In genomic region chr6:7088076-7088742, GRCh38 we compare ENCODE assay signal across 16 cellular contexts. TPM values are rescaled to one million over a fixed set of nuclear protein-coding genes. Genes with fewer than 3 reads are reported as not detected.
DNase-seq lines count a peak whose midpoint lies in the region; ATAC-seq and TF ChIP-seq lines count a peak whose summit lies in the region.
"Had no signal": no experiment of that assay in that cellular context is flagged by ENCODE, and none has a peak within 500 bp of the region (broad histone marks: within the 10 kb centered on the region; RNA-seq: fewer than 3 reads in every experiment).

No MANE protein-coding gene starts in this region.

- no peak overlapping the region for H2BK5ac ChIP-seq in H9 (ENCODE audit: insufficient read length, low read length)

- no peak overlapping the region for H2AFZ ChIP-seq in H9 (ENCODE audit: low read length)

- H3K56ac ChIP-seq in H9 (ENCODE audit: insufficient read length, low read depth, low read length), result no peak overlapping the region

- no peak overlapping the region for H3K23ac ChIP-seq in H9 (ENCODE audit: insufficient read length, low read depth, low read length)

- H3K14ac ChIP-seq in H9 (ENCODE audit: insufficient read depth, low read length), result no peak overlapping the region

- H2AK5ac ChIP-seq in H9 (ENCODE audit: insufficient read length, low read length), result no peak overlapping the region

- no peak overlapping the region for H3K27ac ChIP-seq in BLaER1 treated with 17β-estradiol and CSF1 and Interleukin-3, amounts not matched to agents 10 nM and 100 nM
- H3K27ac ChIP-seq in H9 (ENCODE audit: insufficient read length, low read depth, low read length), result no peak overlapping the region
- H3K27ac ChIP-seq: 22Rv1, left ventricle myocardium inferior had no signal

- no peaks in the 10 kb centered on the region for H3K27me3 ChIP-seq in BLaER1 treated with 17β-estradiol and CSF1 and Interleukin-3, amounts not matched to agents 10 nM and 100 nM
- H3K27me3 ChIP-seq in H9 (ENCODE audit: insufficient read depth, low read length), result no peaks in the 10 kb centered on the region; the same call in 1 of the 2 replicates
- H3K27me3 ChIP-seq in MG63, result no peaks in the 10 kb centered on the region
- H3K27me3 ChIP-seq: spleen had no signal

- no CpG with 5 or more reads among the region's 2 CpGs for WGBS in H9 (ENCODE audit: extremely low coverage, insufficient read length, low lambda C conversion rate)

- H3K9me3 ChIP-seq in BLaER1 treated with 17β-estradiol and CSF1 and Interleukin-3, amounts not matched to agents 10 nM and 100 nM (replicated peaks in 1 of 11), result no peaks in the 10 kb centered on the region
- H3K9me3 ChIP-seq in H9 (ENCODE audit: control insufficient read depth, low read depth, low read length) (no peaks in the 10 kb centered on the region), MG63 (no peaks in the 10 kb centered on the region)
- H3K9me3 ChIP-seq: left ventricle myocardium inferior, spleen had no signal

- no peaks in the 10 kb centered on the region for H3K23me2 ChIP-seq in H9 (ENCODE audit: insufficient read length, low read depth, low read length, poor library complexity, severe bottlenecking)

- H3K4me3 Mint-ChIP-seq in T-cell (peak overlapping the region; percentile 74 to 82 (median 80)), H9 (no peak overlapping the region)

- H3K4me3 ChIP-seq in BLaER1 treated with 17β-estradiol and CSF1 and Interleukin-3, amounts not matched to agents 10 nM and 100 nM, result no peak overlapping the region
- no peak overlapping the region for H3K4me3 ChIP-seq in MG63
- H3K4me3 ChIP-seq: left ventricle myocardium inferior had no signal

- H2BK120ac ChIP-seq in H9 (ENCODE audit: low read depth, low read length, poor library complexity, severe bottlenecking), result no peak overlapping the region

- H4K5ac ChIP-seq in H9 (ENCODE audit: insufficient read length, low read depth, low read length), result no peak overlapping the region

- no peak overlapping the region for H2BK20ac ChIP-seq in H9 (ENCODE audit: low read depth, low read length, poor library complexity, severe bottlenecking)

- no peak overlapping the region for H2BK15ac ChIP-seq in H9 (ENCODE audit: low read depth, low read length)

- H3K79me2 ChIP-seq in H9 (ENCODE audit: insufficient read depth, low read length), result no peaks in the 10 kb centered on the region

- no peak overlapping the region for H3T11ph ChIP-seq in H9 (ENCODE audit: low read length)

- H3K36me3 Mint-ChIP-seq in T-cell, result no peaks in the 10 kb centered on the region
- H3K36me3 Mint-ChIP-seq in H9 (ENCODE audit: insufficient read depth in 1 of 3, low read depth in 3 of 3), result no peaks in the 10 kb centered on the region

- CTCF ChIA-PET in T-cell (lab: Charles Lee), result interaction anchor here (0.5 to 1.7 kb wide), 4 partner anchors 14 to 1131 kb away, joined by 3 to 8 read pairs (median 5); no protein-coding TSS in a partner anchor

- ATAC-seq in T-cell (replicated peaks in 1 of 4), result peak in 3 of 4 experiments; percentile 4 to 42 (median 23)
- peak; percentile 57 for ATAC-seq in left colon

- peaks cover 30 to 46% (median 43%) of the 10 kb centered on the region in 10 experiments for H3K4me1 ChIP-seq in BLaER1 treated with 17β-estradiol and CSF1 and Interleukin-3, amounts not matched to agents 10 nM and 100 nM
- H3K4me1 ChIP-seq in H9 (ENCODE audit: insufficient read depth, low read length), result peaks cover 10% of the 10 kb centered on the region; the same call in 1 of the 2 replicates

- H4K8ac ChIP-seq in H9 (replicated peaks; ENCODE audit: insufficient read length, low read depth, low read length), result no peak overlapping the region

- no peak overlapping the region for H3K4ac ChIP-seq in H9 (ENCODE audit: low read depth, low read length)

- H4K91ac ChIP-seq in H9 (ENCODE audit: insufficient read length, low read depth, low read length), result no peak overlapping the region

- no peaks in the 10 kb centered on the region for H3K79me1 ChIP-seq in H9 (ENCODE audit: insufficient read depth, low read depth, low read length, poor library complexity, severe bottlenecking)

- peaks cover 0 to 7% (median 0%) of the 10 kb centered on the region in 11 experiments; a peak in 2 of 22 replicates for H4K20me1 ChIP-seq in BLaER1 treated with 17β-estradiol and CSF1 and Interleukin-3, amounts not matched to agents 10 nM and 100 nM
- no peaks in the 10 kb centered on the region for H4K20me1 ChIP-seq in H9 (ENCODE audit: control insufficient read depth, insufficient read depth, insufficient read length)

- no peak for TF ChIP-seq CTCF in H9 (conservative IDR thresholded peaks at IDR 0.05)

- H3K9me3 Mint-ChIP-seq in T-cell, result no peaks in the 10 kb centered on the region
- peaks cover 0 to 3% of the 10 kb centered on the region in 2 experiments; a peak in 3 of 5 replicates for H3K9me3 Mint-ChIP-seq in H9

- no peak overlapping the region for H3K18ac ChIP-seq in H9 (ENCODE audit: insufficient read length, low read depth, low read length)

- H3K4me1 Mint-ChIP-seq in T-cell, result peaks cover 31 to 41% (median 36%) of the 10 kb centered on the region in 3 donors
- H3K4me1 Mint-ChIP-seq in H9, result peaks cover 25 to 27% of the 10 kb centered on the region in 2 experiments

- peaks cover 0 to 9% (median 0%) of the 10 kb centered on the region in 11 experiments; a peak in 1 of 22 replicates for H3K36me3 ChIP-seq in BLaER1 treated with 17β-estradiol and CSF1 and Interleukin-3, amounts not matched to agents 10 nM and 100 nM
- no peaks in the 10 kb centered on the region for H3K36me3 ChIP-seq in MG63
- H3K36me3 ChIP-seq: left ventricle myocardium inferior, spleen had no signal

- intact Hi-C loops in left colon (cut with DNase I, micrococcal nuclease), result no loop called here

- DNase-seq in DMS53 (lab: John Stamatoyannopoulos, UW) (peak; percentile 21), DMS53 treated with DMSO at 0.1 percent for 48 hours (lab: John Stamatoyannopoulos, UW; ENCODE audit: unreplicated experiment) (no peak), T-cell (no peak), left colon (peak; percentile 43 to 53), H9 (no peak), MG63 (no peak), A172 (ENCODE audit: low spot score) (no peak)
- DNase-seq: activated gamma-delta T cell; effector CD8-positive, alpha-beta T cell; left ventricle myocardium inferior; NCI-H2081; NCI-H774; spleen; substantia nigra had no signal

- peak overlapping the region; percentile 80 to 96 for H3K27ac Mint-ChIP-seq in T-cell
- no peak overlapping the region for H3K27ac Mint-ChIP-seq in H9

- H3K4me2 ChIP-seq in BLaER1 treated with 17β-estradiol and CSF1 and Interleukin-3, amounts not matched to agents 10 nM and 100 nM, result peak overlapping the region; percentile 76 to 91 (median 84); a peak in 21 of 22 replicates
- no peak overlapping the region for H3K4me2 ChIP-seq in H9 (ENCODE audit: insufficient read depth, insufficient read length, low read length)

- H3K27me3 Mint-ChIP-seq in T-cell (no peaks in the 10 kb centered on the region), H9 (ENCODE audit: low read depth) (peaks cover 47% of the 10 kb centered on the region)

- no peak overlapping the region for H3K9ac ChIP-seq in BLaER1 treated with 17β-estradiol and CSF1 and Interleukin-3, amounts not matched to agents 10 nM and 100 nM
- no peak overlapping the region for H3K9ac ChIP-seq in H9 (ENCODE audit: extremely low read depth, insufficient read length, low read length)

- POLR2A ChIA-PET in T-cell (lab: Charles Lee), result interaction anchor here in 1 of 2 donors (0.6 kb wide), 1 partner anchor 424 kb away, joined by 3 read pairs; no protein-coding TSS in a partner anchor

- H2BK12ac ChIP-seq in H9 (ENCODE audit: insufficient read length, low read depth, low read length), result no peak overlapping the region

RNA-seq across cellular contexts. Expression of gene RREB1, which starts 19.6 kb away (rescaled TPM):
- total RNA-seq in T-cell (10 to 100 TPM; 38.1 to 50.1 (median 39.6) TPM), left colon (100 to 1,000 TPM in 1 of 2 donors, 10 to 100 TPM in 1; 76.9 to 101 TPM), H9 (2021) (33.6 and 35.8 TPM in 2 replicates)
- 16.5 and 17.2 TPM in 2 replicates for total RNA-seq in MG63 (2014; rRNA removed; shearing (Covaris generic); ENCODE audit: low replicate concordance)
- 5.1 and 7.3 TPM in 2 replicates for total RNA-seq in A172 (2014; rRNA removed; shearing (Covaris generic))

Comparison
In these comparisons a context has a peak if more than half of its experiments do, and no peak if none do; other contexts are left out.
1. DNase-seq: peak in DMS53 (single experiment) and left colon (2 of 2); none in DMS53 treated with DMSO at 0.1 percent for 48 hours (single experiment), T-cell (0 of 34), H9 (single experiment), MG63 (single experiment) and A172 (single experiment).
2. H3K27ac Mint-ChIP-seq: peak in T-cell (2 of 2); none in H9 (0 of 3).
3. H3K4me3 Mint-ChIP-seq: peak in T-cell (3 of 3); none in H9 (0 of 2).